ENCODE assay signal across 2 cellular contexts in genomic region chrX:23195097-23195496, GRCh38.
A peak's percentile ranks its signal among the peaks of the same experiment; 100 is the strongest.
TF ChIP-seq lines count a peak whose summit lies in the region.

No MANE protein-coding gene starts in this region.

TF ChIP-seq in HEK293, 187 proteins besides CTCF, POLR2A, EP300 and RAD21 (continued from another document):
- TF ChIP-seq PRDM10 (tag by site-specific recombination; IDR thresholded peaks at IDR 0.05) (0 out of 2 replicates have a peak, but pooled peaks have one; percentile 8), ZBTB21 (tag by site-specific recombination; IDR thresholded peaks at IDR 0.05) (peak; percentile 84), ZNF843 (tag by site-specific recombination; IDR thresholded peaks at IDR 0.05) (no peak), ZNF223 (tag by site-specific recombination; IDR thresholded peaks at IDR 0.05) (no peak), ZNF701 (tag by site-specific recombination; IDR thresholded peaks at IDR 0.05) (no peak), ZEB2 (tag by site-specific recombination; IDR thresholded peaks at IDR 0.05) (0 out of 2 replicates have a peak, but pooled peaks have one; percentile 22), ZNF426 (tag by site-specific recombination; IDR thresholded peaks at IDR 0.05) (no peak)
- TF ChIP-seq, protein P1, sequence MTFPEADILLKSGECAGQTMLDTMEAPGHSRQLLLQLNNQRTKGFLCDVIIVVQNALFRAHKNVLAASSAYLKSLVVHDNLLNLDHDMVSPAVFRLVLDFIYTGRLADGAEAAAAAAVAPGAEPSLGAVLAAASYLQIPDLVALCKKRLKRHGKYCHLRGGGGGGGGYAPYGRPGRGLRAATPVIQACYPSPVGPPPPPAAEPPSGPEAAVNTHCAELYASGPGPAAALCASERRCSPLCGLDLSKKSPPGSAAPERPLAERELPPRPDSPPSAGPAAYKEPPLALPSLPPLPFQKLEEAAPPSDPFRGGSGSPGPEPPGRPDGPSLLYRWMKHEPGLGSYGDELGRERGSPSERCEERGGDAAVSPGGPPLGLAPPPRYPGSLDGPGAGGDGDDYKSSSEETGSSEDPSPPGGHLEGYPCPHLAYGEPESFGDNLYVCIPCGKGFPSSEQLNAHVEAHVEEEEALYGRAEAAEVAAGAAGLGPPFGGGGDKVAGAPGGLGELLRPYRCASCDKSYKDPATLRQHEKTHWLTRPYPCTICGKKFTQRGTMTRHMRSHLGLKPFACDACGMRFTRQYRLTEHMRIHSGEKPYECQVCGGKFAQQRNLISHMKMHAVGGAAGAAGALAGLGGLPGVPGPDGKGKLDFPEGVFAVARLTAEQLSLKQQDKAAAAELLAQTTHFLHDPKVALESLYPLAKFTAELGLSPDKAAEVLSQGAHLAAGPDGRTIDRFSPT (tag by site-specific recombination; IDR thresholded peaks at IDR 0.05) = 0 out of 2 replicates have a peak, but pooled peaks have one; percentile 12
- TF ChIP-seq, protein P2, sequence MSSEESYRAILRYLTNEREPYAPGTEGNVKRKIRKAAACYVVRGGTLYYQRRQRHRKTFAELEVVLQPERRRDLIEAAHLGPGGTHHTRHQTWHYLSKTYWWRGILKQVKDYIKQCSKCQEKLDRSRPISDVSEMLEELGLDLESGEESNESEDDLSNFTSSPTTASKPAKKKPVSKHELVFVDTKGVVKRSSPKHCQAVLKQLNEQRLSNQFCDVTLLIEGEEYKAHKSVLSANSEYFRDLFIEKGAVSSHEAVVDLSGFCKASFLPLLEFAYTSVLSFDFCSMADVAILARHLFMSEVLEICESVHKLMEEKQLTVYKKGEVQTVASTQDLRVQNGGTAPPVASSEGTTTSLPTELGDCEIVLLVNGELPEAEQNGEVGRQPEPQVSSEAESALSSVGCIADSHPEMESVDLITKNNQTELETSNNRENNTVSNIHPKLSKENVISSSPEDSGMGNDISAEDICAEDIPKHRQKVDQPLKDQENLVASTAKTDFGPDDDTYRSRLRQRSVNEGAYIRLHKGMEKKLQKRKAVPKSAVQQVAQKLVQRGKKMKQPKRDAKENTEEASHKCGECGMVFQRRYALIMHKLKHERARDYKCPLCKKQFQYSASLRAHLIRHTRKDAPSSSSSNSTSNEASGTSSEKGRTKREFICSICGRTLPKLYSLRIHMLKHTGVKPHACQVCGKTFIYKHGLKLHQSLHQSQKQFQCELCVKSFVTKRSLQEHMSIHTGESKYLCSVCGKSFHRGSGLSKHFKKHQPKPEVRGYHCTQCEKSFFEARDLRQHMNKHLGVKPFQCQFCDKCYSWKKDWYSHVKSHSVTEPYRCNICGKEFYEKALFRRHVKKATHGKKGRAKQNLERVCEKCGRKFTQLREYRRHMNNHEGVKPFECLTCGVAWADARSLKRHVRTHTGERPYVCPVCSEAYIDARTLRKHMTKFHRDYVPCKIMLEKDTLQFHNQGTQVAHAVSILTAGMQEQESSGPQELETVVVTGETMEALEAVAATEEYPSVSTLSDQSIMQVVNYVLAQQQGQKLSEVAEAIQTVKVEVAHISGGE (tag by site-specific recombination; conservative IDR thresholded peaks at IDR 0.05; ENCODE audit: low read depth) = no peak
TF ChIP-seq in HEK293: peak in this region for 5.

TF ChIP-seq in K562, 482 proteins besides CTCF, POLR2A, EP300 and RAD21 (continued from another document):
- TF ChIP-seq, protein P3, sequence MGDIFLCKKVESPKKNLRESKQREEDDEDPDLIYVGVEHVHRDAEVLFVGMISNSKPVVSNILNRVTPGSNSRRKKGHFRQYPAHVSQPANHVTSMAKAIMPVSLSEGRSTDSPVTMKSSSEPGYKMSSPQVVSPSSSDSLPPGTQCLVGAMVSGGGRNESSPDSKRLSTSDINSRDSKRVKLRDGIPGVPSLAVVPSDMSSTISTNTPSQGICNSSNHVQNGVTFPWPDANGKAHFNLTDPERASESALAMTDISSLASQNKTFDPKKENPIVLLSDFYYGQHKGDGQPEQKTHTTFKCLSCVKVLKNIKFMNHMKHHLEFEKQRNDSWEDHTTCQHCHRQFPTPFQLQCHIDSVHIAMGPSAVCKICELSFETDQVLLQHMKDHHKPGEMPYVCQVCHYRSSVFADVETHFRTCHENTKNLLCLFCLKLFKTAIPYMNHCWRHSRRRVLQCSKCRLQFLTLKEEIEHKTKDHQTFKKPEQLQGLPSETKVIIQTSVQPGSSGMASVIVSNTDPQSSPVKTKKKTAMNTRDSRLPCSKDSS (IDR thresholded peaks at IDR 0.05; ENCODE audit: low read depth, partially characterized antibody) = no peak
